Comparison of ENCODE assay signal across 11 cellular contexts in genomic region chr1:223500560-223501425, GRCh38.
A peak's percentile ranks its signal among the peaks of the same experiment; 100 is the strongest.
DNase-seq lines count a peak whose midpoint lies in the region; TF ChIP-seq lines count a peak whose summit lies in the region.
"Had no signal": no experiment of that assay in that cellular context is flagged by ENCODE, and none has a peak within 500 bp of the region (broad histone marks: within the 10 kb centered on the region; RNA-seq: fewer than 3 reads in every experiment).

No MANE protein-coding gene starts in this region.

- CTCF ChIA-PET in SK-N-SH (lab: Yijun Ruan, JAX), result interaction anchor here (1.0 to 1.3 kb wide), 3 partner anchors 18 to 377 kb away, joined by 3 read pairs; no protein-coding TSS in a partner anchor

- TF ChIP-seq EP300 in SK-N-SH (IDR thresholded peaks at IDR 0.05; ENCODE audit: borderline replicate concordance in 1 of 2, low read depth in 1 of 2, low read length in 1 of 2), result peak in 1 of 2 experiments; percentile 22; a peak in 1 of 4 replicates

- WGBS in SK-N-SH (ENCODE audit: low lambda C conversion rate), result 48% methylated on average over 5 of the region's 11 CpGs

- peak overlapping the region; percentile 63 for H2AFZ ChIP-seq in SK-N-SH (ENCODE audit: low read depth)

- H3K4me3 Mint-ChIP-seq in activated CD4-positive, alpha-beta T cell treated with anti-CD3 and anti-CD28 coated beads, Interleukin-2, amount 10 ng/mL, durations not matched to agents 24 days and 14 days, result no peak overlapping the region
- H3K4me3 Mint-ChIP-seq: CD14-positive monocyte had no signal

- H3K4me2 ChIP-seq in SK-N-SH, result peak overlapping the region; percentile 54

- H3K27ac Mint-ChIP-seq in activated CD4-positive, alpha-beta T cell treated with anti-CD3 and anti-CD28 coated beads, Interleukin-2, amount 10 ng/mL, durations not matched to agents 24 days and 14 days, result peak overlapping the region; percentile 48

- no peaks in the 10 kb centered on the region for H3K36me3 Mint-ChIP-seq in activated CD4-positive, alpha-beta T cell treated with anti-CD3 and anti-CD28 coated beads, Interleukin-2, amount 10 ng/mL, durations not matched to agents 24 days and 14 days (ENCODE audit: low read depth)
- H3K36me3 Mint-ChIP-seq: CD14-positive monocyte had no signal

- H3K4me3 ChIP-seq in SK-N-SH (ENCODE audit: low read depth in 2 of 2, low read length in 1 of 2) (no peak overlapping the region), foreskin fibroblast (ENCODE audit: low read depth in 1 of 2, low read length in 2 of 2) (no peak overlapping the region), SJCRH30 (no peak overlapping the region)

- H3K4me1 Mint-ChIP-seq in activated CD4-positive, alpha-beta T cell treated with anti-CD3 and anti-CD28 coated beads, Interleukin-2, amount 10 ng/mL, durations not matched to agents 24 days and 14 days, result peaks cover 4% of the 10 kb centered on the region
- H3K4me1 Mint-ChIP-seq: CD14-positive monocyte had no signal

- H3K79me2 ChIP-seq in SK-N-SH (ENCODE audit: insufficient read depth), result no peaks in the 10 kb centered on the region

- H3K9me3 Mint-ChIP-seq in activated CD4-positive, alpha-beta T cell treated with anti-CD3 and anti-CD28 coated beads, Interleukin-2, amount 10 ng/mL, durations not matched to agents 24 days and 14 days, result no peaks in the 10 kb centered on the region

- DNase-seq in activated CD4-positive, alpha-beta T cell treated with anti-CD3 and anti-CD28 coated beads, Interleukin-2, amount 10 ng/mL, durations not matched to agents 24 days and 14 days, result no peak
- DNase-seq in activated CD4-positive, alpha-beta T cell treated with anti-CD3 and anti-CD28 coated beads, Interleukin-2, amount 50 U/mL, for 1 hour, result no peak
- DNase-seq in SK-N-SH (no peak), foreskin fibroblast (peak; percentile 56 to 78), SJCRH30 (no peak), G401 (ENCODE audit: low spot score) (no peak), cortex of kidney (lab: John Stamatoyannopoulos, UW) (no peak)
- DNase-seq in stimulated activated CD8-positive, alpha-beta memory T cell treated with anti-CD3 and anti-CD28 coated beads, Interleukin-4, amount 100 ng/mL, for 48 hours, result peak; percentile 61
- DNase-seq: activated effector memory CD4-positive, alpha-beta T cell treated with Interleukin-2 at 50 U/mL for 16 hours; NCI-H82 had no signal

- TF ChIP-seq RAD21 in SK-N-SH (IDR thresholded peaks at IDR 0.05; ENCODE audit: low read length), result no peak

- H3K9me3 ChIP-seq in SK-N-SH, result no peaks in the 10 kb centered on the region
- no peaks in the 10 kb centered on the region for H3K9me3 ChIP-seq in SJCRH30 (replicated peaks)

- no peaks in the 10 kb centered on the region for H3K27me3 Mint-ChIP-seq in activated CD4-positive, alpha-beta T cell treated with anti-CD3 and anti-CD28 coated beads, Interleukin-2, amount 10 ng/mL, durations not matched to agents 24 days and 14 days

- H3K27ac ChIP-seq in SK-N-SH (ENCODE audit: low read depth in 2 of 2, low read length in 1 of 2), result peak overlapping the region in 1 of 2 experiments; percentile 73; a peak in 2 of 4 replicates
- no peak overlapping the region for H3K27ac ChIP-seq in SJCRH30

- peaks cover 0 to 13% of the 10 kb centered on the region in 2 experiments; a peak in 3 of 4 replicates for H3K4me1 ChIP-seq in SK-N-SH (ENCODE audit: control insufficient read depth in 1 of 2, insufficient read depth in 2 of 2, low read depth in 1 of 2, low read length in 1 of 2)
- H3K4me1 ChIP-seq in SJCRH30, result no peaks in the 10 kb centered on the region

- H3K9me2 ChIP-seq in SK-N-SH, result no peaks in the 10 kb centered on the region

- intact Hi-C loops in activated CD4-positive, alpha-beta T cell treated with anti-CD3 and anti-CD28 coated beads, Interleukin-2, amount 10 ng/mL, durations not matched to agents 24 days and 14 days (cut with micrococcal nuclease), result no loop called here

- no peaks in the 10 kb centered on the region for H3K36me3 ChIP-seq in SK-N-SH (replicated peaks in 1 of 2; ENCODE audit: control insufficient read depth in 1 of 2, insufficient read depth in 2 of 2, low read length in 1 of 2)
- no peaks in the 10 kb centered on the region for H3K36me3 ChIP-seq in SJCRH30

- H3K27me3 ChIP-seq in SK-N-SH (ENCODE audit: insufficient read depth) (no peaks in the 10 kb centered on the region), SJCRH30 (no peaks in the 10 kb centered on the region)

- H3F3A ChIP-seq in SK-N-SH (replicated peaks; ENCODE audit: insufficient read depth), result peaks cover 5% of the 10 kb centered on the region

- TF ChIP-seq CTCF in SK-N-SH (IDR thresholded peaks at IDR 0.05), result no peak
- TF ChIP-seq CTCF in foreskin fibroblast (IDR thresholded peaks at IDR 0.05; ENCODE audit: low read depth, low read length), result no peak

- H4K20me1 ChIP-seq in SK-N-SH (ENCODE audit: insufficient read depth), result no peaks in the 10 kb centered on the region

- in situ Hi-C loops in G401 (cut with HindIII; ENCODE audit: low sequenced_read_pairs), result no loop called here

- H3K9ac ChIP-seq in SK-N-SH, result peak overlapping the region; percentile 45

- POLR2A ChIA-PET in SK-N-SH (lab: Yijun Ruan, JAX), result interaction anchor here (0.6 kb wide), 1 partner anchor 400 kb away, joined by 3 read pairs; no protein-coding TSS in a partner anchor

TF ChIP-seq in SK-N-SH, 30 proteins besides CTCF, POLR2A, EP300 and RAD21:
- TF ChIP-seq RFX5 (IDR thresholded peaks at IDR 0.05; ENCODE audit: low read length), result no peak
- TF ChIP-seq PBX3 (IDR thresholded peaks at IDR 0.05), result peak; percentile 42
- TF ChIP-seq FOXJ3 (CRISPR knock-in tag; IDR thresholded peaks at IDR 0.05), result no peak
- TF ChIP-seq JUND (IDR thresholded peaks at IDR 0.05), result peak; percentile 56
- TF ChIP-seq SMC3 (IDR thresholded peaks at IDR 0.05; ENCODE audit: low read depth, low read length), result no peak
- no peak for TF ChIP-seq MEF2A (IDR thresholded peaks at IDR 0.05; ENCODE audit: borderline replicate concordance, low read depth)
- no peak for TF ChIP-seq CHD2 (IDR thresholded peaks at IDR 0.05; ENCODE audit: low read length, partially characterized antibody)
- TF ChIP-seq FOSL2 (IDR thresholded peaks at IDR 0.05; ENCODE audit: borderline replicate concordance, low read depth), result peak; percentile 75; the same call in 1 of the 2 replicates
- peak; percentile 74 for TF ChIP-seq NFIC (IDR thresholded peaks at IDR 0.05; ENCODE audit: borderline replicate concordance)
- TF ChIP-seq TAF1 (IDR thresholded peaks at IDR 0.05; ENCODE audit: borderline replicate concordance, low read depth, low read length), result no peak
- no peak for TF ChIP-seq NRF1 (IDR thresholded peaks at IDR 0.05; ENCODE audit: low read depth, low read length)
- TF ChIP-seq RXRA (IDR thresholded peaks at IDR 0.05; ENCODE audit: borderline replicate concordance, low read depth), result no peak
- no peak for TF ChIP-seq TEAD4 (IDR thresholded peaks at IDR 0.05; ENCODE audit: borderline replicate concordance, insufficient read depth)
- no peak for TF ChIP-seq RCOR1 (IDR thresholded peaks at IDR 0.05; ENCODE audit: low read length)
- TF ChIP-seq TCF12 (IDR thresholded peaks at IDR 0.05), result peak; percentile 52; the same call in 1 of the 2 replicates
- peak; percentile 58 for TF ChIP-seq MAX (IDR thresholded peaks at IDR 0.05; ENCODE audit: low read depth)
- TF ChIP-seq POLR2AphosphoS5 (IDR thresholded peaks at IDR 0.05; ENCODE audit: low read depth, low read length), result no peak
- no peak for TF ChIP-seq SIN3A (IDR thresholded peaks at IDR 0.05; ENCODE audit: borderline replicate concordance, low read depth, low read length)
- TF ChIP-seq IRF3 (IDR thresholded peaks at IDR 0.05; ENCODE audit: low read depth, low read length), result no peak

Comparison
In these comparisons a context has a peak if more than half of its experiments do, and no peak if none do; other contexts are left out.
1. DNase-seq: peak in foreskin fibroblast (2 of 2) and stimulated activated CD8-positive, alpha-beta memory T cell treated with anti-CD3 and anti-CD28 coated beads, Interleukin-4, amount 100 ng/mL, for 48 hours (single experiment); none in activated CD4-positive, alpha-beta T cell treated with anti-CD3 and anti-CD28 coated beads, Interleukin-2, amount 10 ng/mL, durations not matched to agents 24 days and 14 days (single experiment), activated CD4-positive, alpha-beta T cell treated with anti-CD3 and anti-CD28 coated beads, Interleukin-2, amount 50 U/mL, for 1 hour (single experiment), SK-N-SH (single experiment), SJCRH30 (0 of 2), G401 (single experiment) and cortex of kidney (single experiment).